Comparison of ENCODE assay signal across 8 cellular contexts in genomic region chr7:6106140-6106904, GRCh38.
DNase-seq lines count a peak whose midpoint lies in the region; ATAC-seq lines count a peak whose summit lies in the region.

No MANE protein-coding gene starts in this region.

- DNase-seq in DMS79 treated with DMSO at 0.1 percent for 48 hours (lab: John Stamatoyannopoulos, UW), result peak; percentile 15
- DNase-seq in DMS79 (lab: John Stamatoyannopoulos, UW), result no peak
- DNase-seq in NCI-H1694 (lab: John Stamatoyannopoulos, UW), result peak; percentile 20
- DNase-seq in activated T-cell treated with anti-CD3 and anti-CD28 coated beads, Interleukin-2, amount 50 U/mL, for 1 hour, result peak; percentile 46
- DNase-seq in fibroblast of the conjunctiva (ENCODE audit: low read depth), result peak; percentile 30
- peak; percentile 12 for DNase-seq in putamen (ENCODE audit: low spot score)

- ATAC-seq in HG02642 (IDR thresholded peaks at IDR 0.05; ENCODE audit: poor library complexity, unreplicated experiment) (no peak), HG03175 (IDR thresholded peaks at IDR 0.05; ENCODE audit: unreplicated experiment) (no peak)
